ENCODE assay signal across 8 cellular contexts in the genomic region with DNA sequence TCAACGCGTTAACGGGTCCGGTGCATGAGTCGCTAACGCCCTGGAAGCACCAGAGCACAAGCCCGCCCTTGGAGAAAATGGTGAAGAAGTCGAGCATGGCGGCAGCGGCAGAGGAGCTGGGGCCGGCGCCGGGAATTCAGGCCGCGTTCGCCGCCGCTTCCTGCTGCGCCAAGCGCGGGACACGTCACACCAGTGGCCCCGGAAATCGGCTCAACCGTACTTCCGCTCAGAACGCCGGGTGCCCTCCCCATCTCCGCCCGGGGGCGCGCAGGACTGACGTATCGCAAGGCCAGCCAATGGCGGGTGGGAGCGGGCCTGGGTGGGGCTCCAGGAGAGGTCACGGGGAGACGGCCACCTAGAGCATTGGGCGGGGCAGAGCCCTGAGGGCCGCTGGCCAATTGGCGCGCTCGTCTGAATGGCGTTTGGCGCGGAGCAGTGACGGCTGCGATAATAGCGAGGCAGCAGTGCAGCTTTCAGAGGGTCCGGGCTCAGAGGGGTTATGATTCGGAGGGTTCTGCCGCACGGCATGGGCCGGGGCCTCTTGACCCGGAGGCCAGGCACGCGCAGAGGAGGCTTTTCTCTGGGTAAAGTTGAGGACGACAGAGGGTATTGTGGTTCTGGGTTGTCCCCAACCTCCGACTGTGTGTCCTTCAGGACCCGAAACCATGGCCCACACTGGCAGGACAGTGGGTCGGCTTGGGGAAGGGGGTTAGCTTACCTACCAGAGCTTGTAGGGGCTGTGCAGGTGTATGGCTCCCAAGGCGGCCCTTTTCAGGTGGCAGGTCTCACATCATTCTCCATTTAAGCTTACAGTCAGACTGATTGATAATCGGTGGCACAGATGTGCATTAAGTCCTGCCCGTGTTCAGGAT. TPM values are rescaled to one million over a fixed set of nuclear protein-coding genes. Genes with fewer than 3 reads are reported as not detected.
DNase-seq lines count a peak whose midpoint lies in the region; ATAC-seq, FAIRE-seq and TF ChIP-seq lines count a peak whose summit lies in the region.

Gene FOXRED1, plus strand, starts transcription at position 447 of the 872 bp plus-strand sequence. Its CDS starts 53 bp downstream, at position 500.
A gene with protein sequence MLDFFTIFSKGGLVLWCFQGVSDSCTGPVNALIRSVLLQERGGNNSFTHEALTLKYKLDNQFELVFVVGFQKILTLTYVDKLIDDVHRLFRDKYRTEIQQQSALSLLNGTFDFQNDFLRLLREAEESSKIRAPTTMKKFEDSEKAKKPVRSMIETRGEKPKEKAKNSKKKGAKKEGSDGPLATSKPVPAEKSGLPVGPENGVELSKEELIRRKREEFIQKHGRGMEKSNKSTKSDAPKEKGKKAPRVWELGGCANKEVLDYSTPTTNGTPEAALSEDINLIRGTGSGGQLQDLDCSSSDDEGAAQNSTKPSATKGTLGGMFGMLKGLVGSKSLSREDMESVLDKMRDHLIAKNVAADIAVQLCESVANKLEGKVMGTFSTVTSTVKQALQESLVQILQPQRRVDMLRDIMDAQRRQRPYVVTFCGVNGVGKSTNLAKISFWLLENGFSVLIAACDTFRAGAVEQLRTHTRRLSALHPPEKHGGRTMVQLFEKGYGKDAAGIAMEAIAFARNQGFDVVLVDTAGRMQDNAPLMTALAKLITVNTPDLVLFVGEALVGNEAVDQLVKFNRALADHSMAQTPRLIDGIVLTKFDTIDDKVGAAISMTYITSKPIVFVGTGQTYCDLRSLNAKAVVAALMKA (minus strand): TSS at position 188 of the 872 bp plus-strand sequence. CDS start 91 bp downstream, at position 97.

- peak within 1 kb of the TSS; percentile 94 for H3K4me3 ChIP-seq in NT2/D1 (ENCODE audit: insufficient read length, low read depth)
- H3K4me3 ChIP-seq in H1 (ENCODE audit: extremely low read depth in 1 of 4, insufficient read depth in 2 of 4, low read depth in 3 of 4, low read length in 4 of 4): peak within 1 kb of the TSS; percentile 88 to 99 (median 95)
- H3K4me3 ChIP-seq in mesenchymal stem cell (ENCODE audit: insufficient read depth in 1 of 2, low read depth in 1 of 2, low read length in 2 of 2): peak within 1 kb of the TSS; percentile 95 to 100

- ATAC-seq in GM21381 (IDR thresholded peaks at IDR 0.05; ENCODE audit: unreplicated experiment): peak; percentile 99
- ATAC-seq in activated CD8-positive, alpha-beta memory T cell treated with anti-CD3 and anti-CD28 coated beads, Interleukin-2, amount 10 ng/mL, durations not matched to agents 7 days and 5 days: peak; percentile 99

- H4K91ac ChIP-seq in H1 (replicated peaks; ENCODE audit: insufficient read length, low read length) (peak within 1 kb of the TSS; percentile 98), mesenchymal stem cell (ENCODE audit: low read length) (peak within 1 kb of the TSS; percentile 91)

- no peak for TF ChIP-seq CTCF in H1 (IDR thresholded peaks at IDR 0.05; ENCODE audit: control extremely low read depth in 1 of 3, insufficient read depth in 1 of 3, low read depth in 1 of 3, low read length in 3 of 3)

- H3K36me3 ChIP-seq in NT2/D1 (ENCODE audit: insufficient read depth, insufficient read length, low read length) (peaks cover 65% of the 10 kb centered on the region), H1 (ENCODE audit: control insufficient read depth in 2 of 4, insufficient read depth in 4 of 4, low read length in 3 of 4) (peaks cover 30 to 53% (median 41%) of the 10 kb centered on the region in 4 experiments), mesenchymal stem cell (ENCODE audit: control insufficient read depth in 1 of 2, insufficient read depth in 2 of 2, low read depth in 1 of 2, low read length in 2 of 2) (peaks cover 39 to 58% of the 10 kb centered on the region in 2 experiments)

- WGBS in H1 (ENCODE audit: extremely low coverage in 1 of 2, insufficient coverage in 1 of 2, insufficient read length in 1 of 2, insufficient replicate concordance in 2 of 2, low coverage in 1 of 2, low lambda C conversion rate in 2 of 2, missing lambda C conversion rate in 1 of 2), 2 experiments: 2% methylated on average over 60 of the region's 64 CpGs; no CpG with 5 or more reads in 1 of the 2 experiments
- WGBS in mesenchymal stem cell: under 1% methylated on average over 64 of the region's 64 CpGs

- no peak within 1 kb of the TSS for H2AK5ac ChIP-seq in H1 (ENCODE audit: low read depth, low read length)
- peak within 1 kb of the TSS; percentile 54 for H2AK5ac ChIP-seq in mesenchymal stem cell (ENCODE audit: low read length, severe bottlenecking)

- H3K79me1 ChIP-seq in H1 (ENCODE audit: low read depth, low read length) (peaks cover 7% of the 10 kb centered on the region), mesenchymal stem cell (replicated peaks; ENCODE audit: low read length, poor library complexity, severe bottlenecking) (peaks cover 50% of the 10 kb centered on the region)

- H3K27me3 Mint-ChIP-seq in activated CD8-positive, alpha-beta memory T cell treated with anti-CD3 and anti-CD28 coated beads, Interleukin-2, amount 10 ng/mL, durations not matched to agents 7 days and 5 days: no peaks in the 10 kb centered on the region

- peak within 1 kb of the TSS; percentile 83 for H3K4me3 Mint-ChIP-seq in activated CD8-positive, alpha-beta memory T cell treated with anti-CD3 and anti-CD28 coated beads, Interleukin-2, amount 10 ng/mL, durations not matched to agents 7 days and 5 days

- H2BK20ac ChIP-seq in H1 (ENCODE audit: low read length): no peak within 1 kb of the TSS

- no peak within 1 kb of the TSS for H2BK120ac ChIP-seq in H1 (replicated peaks; ENCODE audit: low read depth, low read length)
- no peak within 1 kb of the TSS for H2BK120ac ChIP-seq in mesenchymal stem cell (ENCODE audit: low read depth, low read length)

- 0 out of 3 replicates have a peak, but pooled peaks of 1 of the 2 experiments have one; percentile 16 for TF ChIP-seq EP300 in H1 (IDR thresholded peaks at IDR 0.05; ENCODE audit: borderline replicate concordance in 1 of 2, low read depth in 2 of 2, low read length in 2 of 2)

- peak within 1 kb of the TSS; percentile 98 for H4K8ac ChIP-seq in H1 (ENCODE audit: extremely low read depth, insufficient read depth, low read length)
- H4K8ac ChIP-seq in mesenchymal stem cell (ENCODE audit: low read length): peak within 1 kb of the TSS; percentile 98

- TF ChIP-seq RAD21 in H1 (IDR thresholded peaks at IDR 0.05 in 1 of 2, conservative IDR thresholded peaks at IDR 0.05 in 1 of 2; ENCODE audit: low read depth in 2 of 2, low read length in 2 of 2): no peak

- H3K4me1 ChIP-seq in NT2/D1 (ENCODE audit: insufficient read depth, insufficient read length) (no peaks in the 10 kb centered on the region), H1 (replicated peaks in 1 of 4; ENCODE audit: control insufficient read depth in 3 of 4, insufficient read depth in 4 of 4, low read length in 3 of 4) (peaks cover 0 to 7% (median 2%) of the 10 kb centered on the region in 4 experiments; a peak in 1 of 7 replicates), mesenchymal stem cell (ENCODE audit: control insufficient read depth, insufficient read depth, low read depth, low read length) (peaks cover 9% of the 10 kb centered on the region)

- no peaks in the 10 kb centered on the region for H3K9me3 ChIP-seq in NT2/D1 (ENCODE audit: insufficient read depth, low read length)
- no peaks in the 10 kb centered on the region for H3K9me3 ChIP-seq in H1 (ENCODE audit: insufficient read depth in 2 of 2, low read depth in 1 of 2, low read length in 1 of 2)
- no peaks in the 10 kb centered on the region for H3K9me3 ChIP-seq in mesenchymal stem cell (ENCODE audit: control insufficient read depth, low read length)

- DNase-seq in COR-L47 (lab: John Stamatoyannopoulos, UW): peak; percentile 99
- peak in 75 of 76 experiments; percentile 34 to 99 (median 98) for DNase-seq in HUDEP-2 (lab: John Stamatoyannopoulos, UW; ENCODE audit: unreplicated experiment in 76 of 76)
- peak; percentile 98 for DNase-seq in NT2/D1 (ENCODE audit: low read depth, low spot score)
- DNase-seq in activated CD8-positive, alpha-beta memory T cell treated with anti-CD3 and anti-CD28 coated beads, Interleukin-2, amount 10 ng/mL, durations not matched to agents 7 days and 5 days: peak; percentile 100
- peak; percentile 98 to 99 for DNase-seq in H1 (ENCODE audit: low read depth in 1 of 2, low spot score in 2 of 2)
- peak; percentile 99 for DNase-seq in mesenchymal stem cell
- DNase-seq in stimulated activated CD8-positive, alpha-beta memory T cell treated with anti-CD3 and anti-CD28 coated beads, Interleukin-12 subunit alpha, Interleukin-12 subunit beta, amount 100 ng/mL, for 4 hours (ENCODE audit: low read depth): peak; percentile 100

- peaks cover 2 to 10% of the 10 kb centered on the region in 2 experiments for H4K20me1 ChIP-seq in H1 (replicated peaks in 1 of 2; ENCODE audit: control insufficient read depth in 1 of 2, insufficient read depth in 2 of 2, low read length in 2 of 2)

- H3K4me1 Mint-ChIP-seq in activated CD8-positive, alpha-beta memory T cell treated with anti-CD3 and anti-CD28 coated beads, Interleukin-2, amount 10 ng/mL, durations not matched to agents 7 days and 5 days: peaks cover 40% of the 10 kb centered on the region

- no peaks in the 10 kb centered on the region for H3K9me3 Mint-ChIP-seq in activated CD8-positive, alpha-beta memory T cell treated with anti-CD3 and anti-CD28 coated beads, Interleukin-2, amount 10 ng/mL, durations not matched to agents 7 days and 5 days (ENCODE audit: low read depth)

- H3K4me2 ChIP-seq in H1 (ENCODE audit: insufficient read depth in 1 of 2, low read depth in 2 of 2, low read length in 2 of 2) (peak within 1 kb of the TSS; percentile 90 to 97), mesenchymal stem cell (ENCODE audit: low read length, poor library complexity, severe bottlenecking) (peak within 1 kb of the TSS; percentile 84)

- peaks cover 3% of the 10 kb centered on the region; the same call in 1 of the 2 replicates for H3K23me2 ChIP-seq in H1 (ENCODE audit: low read depth, low read length)

- H3K56ac ChIP-seq in H1 (replicated peaks; ENCODE audit: insufficient read length, low read depth, low read length): peak within 1 kb of the TSS; percentile 96

- POLR2A ChIA-PET in H1 (lab: Charles Lee; ENCODE audit: partially characterized antibody): interaction anchor here (0.6 to 6.6 kb wide), 23 partner anchors 9 to 366 kb away, joined by 3 to 75 read pairs (median 5); partner anchors contain the start of genes DCPS, FAM118B, PUS3 and RPUSD4

- CTCF ChIA-PET in activated CD8-positive, alpha-beta memory T cell treated with anti-CD3 and anti-CD28 coated beads, Interleukin-2, amount 10 ng/mL, durations not matched to agents 7 days and 5 days (lab: Charles Lee): interaction anchor here (0.9 to 2.1 kb wide), 2 partner anchors 14 to 345 kb away, joined by 3 to 10 read pairs; partner anchors contain the start of gene TIRAP
- CTCF ChIA-PET in H1 (lab: Charles Lee; ENCODE audit: partially characterized antibody): no interaction called here

- H3K18ac ChIP-seq in H1 (ENCODE audit: extremely low read depth, low read length): peak within 1 kb of the TSS; percentile 93
- peak within 1 kb of the TSS; percentile 94 to 97 for H3K18ac ChIP-seq in mesenchymal stem cell (ENCODE audit: low read depth in 1 of 2, low read length in 2 of 2)

- H3K27ac ChIP-seq in H1 (ENCODE audit: low read depth, low read length) (peak within 1 kb of the TSS; percentile 98), mesenchymal stem cell (ENCODE audit: low read length, poor library complexity, severe bottlenecking) (peak within 1 kb of the TSS; percentile 96)

- H3K36me3 Mint-ChIP-seq in activated CD8-positive, alpha-beta memory T cell treated with anti-CD3 and anti-CD28 coated beads, Interleukin-2, amount 10 ng/mL, durations not matched to agents 7 days and 5 days: peaks cover 49% of the 10 kb centered on the region

- H2BK15ac ChIP-seq in H1 (ENCODE audit: low read length) (0 out of 2 replicates have a peak within 1 kb of the TSS, but pooled peaks have one; percentile 89), mesenchymal stem cell (ENCODE audit: low read depth, poor library complexity, severe bottlenecking) (peak within 1 kb of the TSS; percentile 83)

- H2BK5ac ChIP-seq in H1 (ENCODE audit: low read depth, low read length) (peak within 1 kb of the TSS; percentile 99), mesenchymal stem cell (ENCODE audit: low read depth, low read length, poor library complexity, severe bottlenecking) (peak within 1 kb of the TSS; percentile 85)

- H3K27ac Mint-ChIP-seq in activated CD8-positive, alpha-beta memory T cell treated with anti-CD3 and anti-CD28 coated beads, Interleukin-2, amount 10 ng/mL, durations not matched to agents 7 days and 5 days: peak within 1 kb of the TSS; percentile 88

- peaks cover 0 to 35% of the 10 kb centered on the region in 2 experiments; a peak in 2 of 4 replicates for H3K79me2 ChIP-seq in H1 (ENCODE audit: control insufficient read depth in 1 of 2, insufficient read depth in 2 of 2, low read length in 2 of 2)

- peak within 1 kb of the TSS; percentile 97 for H3K9ac ChIP-seq in NT2/D1 (ENCODE audit: insufficient read length, low read depth)
- H3K9ac ChIP-seq in H1 (replicated peaks in 1 of 4; ENCODE audit: extremely low read depth in 1 of 4, low read depth in 3 of 4, low read length in 3 of 4): peak within 1 kb of the TSS; percentile 96 to 99 (median 98)
- H3K9ac ChIP-seq in mesenchymal stem cell (ENCODE audit: low read length): peak within 1 kb of the TSS; percentile 95

- H4K5ac ChIP-seq in H1 (ENCODE audit: insufficient read length, low read depth, low read length): peak within 1 kb of the TSS; percentile 95

- H3K27me3 ChIP-seq in NT2/D1 (ENCODE audit: insufficient read depth, insufficient read length) (no peaks in the 10 kb centered on the region), H1 (replicated peaks in 1 of 4; ENCODE audit: control insufficient read depth in 3 of 4, extremely low read depth in 1 of 4, insufficient read depth in 3 of 4, low read length in 3 of 4) (no peaks in the 10 kb centered on the region), mesenchymal stem cell (ENCODE audit: control insufficient read depth in 1 of 2, insufficient read depth in 1 of 2, low read length in 2 of 2) (no peaks in the 10 kb centered on the region)

- H3K14ac ChIP-seq in H1 (ENCODE audit: insufficient read length): no peak within 1 kb of the TSS
- peak within 1 kb of the TSS in 1 of 2 experiments; percentile 99 for H3K14ac ChIP-seq in mesenchymal stem cell (ENCODE audit: low read length in 2 of 2)

- H3K23ac ChIP-seq in H1 (ENCODE audit: insufficient read length) (no peak within 1 kb of the TSS), mesenchymal stem cell (ENCODE audit: low read length in 2 of 2) (peak within 1 kb of the TSS in 1 of 2 experiments; percentile 75)

- TF ChIP-seq POLR2A in H1 (IDR thresholded peaks at IDR 0.05; ENCODE audit: control extremely low read depth in 1 of 2, low read depth in 2 of 2, low read length in 2 of 2): peak; percentile 86 to 97

- H2BK12ac ChIP-seq in H1 (ENCODE audit: low read depth, low read length) (peak within 1 kb of the TSS; percentile 32; the same call in 1 of the 2 replicates), mesenchymal stem cell (ENCODE audit: low read length in 2 of 2) (no peak within 1 kb of the TSS)

- H3K4ac ChIP-seq in H1 (replicated peaks; ENCODE audit: insufficient read length, low read depth, low read length) (peak within 1 kb of the TSS; percentile 83), mesenchymal stem cell (ENCODE audit: low read depth in 1 of 2, low read length in 2 of 2) (peak within 1 kb of the TSS; percentile 93 to 94)

- H2AFZ ChIP-seq in H1 (ENCODE audit: low read length) (peak within 1 kb of the TSS; percentile 87), mesenchymal stem cell (ENCODE audit: low read depth, low read length) (peak within 1 kb of the TSS; percentile 90)

- peak; percentile 48 for FAIRE-seq in H1 (lab: Jason Lieb, UNC)

RNA-seq across cellular contexts. Expression of gene FOXRED1, which starts in this region (rescaled TPM):
- total RNA-seq in activated CD8-positive, alpha-beta memory T cell treated with anti-CD3 and anti-CD28 coated beads, Interleukin-2, amount 10 ng/mL, durations not matched to agents 7 days and 5 days: 10 to 100 TPM; 44.7 to 46.8 TPM
- total RNA-seq in H1 (2021; fragmentation: NEBNext Ultra II Directional; extraction: Animal tissue kit (Norgen Biotek cat#: 25700)): 48.5 and 48.8 TPM in 2 replicates
- 99.4 and 110 TPM in 2 replicates for polyA plus RNA-seq in H1 (2011; rRNA removed)
- 87.2 TPM for polyA plus RNA-seq in H1 (2011; cell fraction: cytosol; rRNA removed)
- polyA plus RNA-seq in H1 (2011; cell fraction: nucleus; rRNA removed): 108 TPM
- polyA plus RNA-seq in H1 (2012, experiment 1 of 2): 57.3 to 75.9 TPM (median 66.6 TPM) in 4 replicates
- polyA plus RNA-seq in H1 (2012, experiment 2 of 2): 58.1 TPM
- polyA plus RNA-seq in H1 (2013, experiment 1 of 2): 25.4 TPM
- polyA plus RNA-seq in H1 (2013, experiment 2 of 2): 24.5 TPM
- polyA minus RNA-seq in H1 (2011; rRNA and poly(A)+ RNA removed): 57.4 and 64.3 TPM in 2 replicates
- 23.3 TPM for polyA minus RNA-seq in H1 (2011; cell fraction: cytosol; rRNA and poly(A)+ RNA removed)
- polyA minus RNA-seq in H1 (2011; cell fraction: nucleus; rRNA and poly(A)+ RNA removed): 33.1 TPM
- 8.0 TPM for polyA plus RNA-seq in mesenchymal stem cell (2013, experiment 1 of 2)
- polyA plus RNA-seq in mesenchymal stem cell (2013, experiment 2 of 2): 7.7 TPM

RNA-seq across cellular contexts. Expression of the second gene that starts in this region (rescaled TPM):
- 100 to 1,000 TPM; 100 to 134 TPM for total RNA-seq in activated CD8-positive, alpha-beta memory T cell treated with anti-CD3 and anti-CD28 coated beads, Interleukin-2, amount 10 ng/mL, durations not matched to agents 7 days and 5 days
- total RNA-seq in H1 (2021; fragmentation: NEBNext Ultra II Directional; extraction: Animal tissue kit (Norgen Biotek cat#: 25700)): 54.3 and 57.6 TPM in 2 replicates
- 60.3 and 62.0 TPM in 2 replicates for polyA plus RNA-seq in H1 (2011; rRNA removed)
- 47.0 TPM for polyA plus RNA-seq in H1 (2011; cell fraction: cytosol; rRNA removed)
- 133 TPM for polyA plus RNA-seq in H1 (2011; cell fraction: nucleus; rRNA removed)
- polyA plus RNA-seq in H1 (2012, experiment 1 of 2): 44.9 to 61.6 TPM (median 54.0 TPM) in 4 replicates
- polyA plus RNA-seq in H1 (2012, experiment 2 of 2): 33.8 TPM
- 57.6 TPM for polyA plus RNA-seq in H1 (2013, experiment 1 of 2)
- polyA plus RNA-seq in H1 (2013, experiment 2 of 2): 61.9 TPM
- 87.4 and 98.9 TPM in 2 replicates for polyA minus RNA-seq in H1 (2011; rRNA and poly(A)+ RNA removed)
- polyA minus RNA-seq in H1 (2011; cell fraction: cytosol; rRNA and poly(A)+ RNA removed): 37.5 TPM
- polyA minus RNA-seq in H1 (2011; cell fraction: nucleus; rRNA and poly(A)+ RNA removed): 101 TPM
- polyA plus RNA-seq in mesenchymal stem cell (2013, experiment 1 of 2): 68.9 TPM
- 68.3 TPM for polyA plus RNA-seq in mesenchymal stem cell (2013, experiment 2 of 2)

Comparison
In these comparisons a context has a peak if more than half of its experiments do, and no peak if none do; other contexts are left out.
1. Peak in every context shown above with its lines: DNase-seq, ATAC-seq, H3K4me3 ChIP-seq and H3K27ac ChIP-seq.